ENCODE assay signal across 10 cellular contexts in genomic region chrX:12770440-12770839, GRCh38. TPM values are rescaled to one million over a fixed set of nuclear protein-coding genes. Genes with fewer than 3 reads are reported as not detected.
DNase-seq lines count a peak whose midpoint lies in the region; ATAC-seq and TF ChIP-seq lines count a peak whose summit lies in the region.
"Had no signal": no experiment of that assay in that cellular context is flagged by ENCODE, and none has a peak within 500 bp of the region (broad histone marks: within the 10 kb centered on the region; RNA-seq: fewer than 3 reads in every experiment).

No MANE protein-coding gene starts in this region.

- H3F3A ChIP-seq in smooth muscle cell (ENCODE audit: low read depth) = no peaks in the 10 kb centered on the region

- no peak overlapping the region for H3K9ac ChIP-seq in smooth muscle cell (ENCODE audit: low read depth)

- H3K9me3 ChIP-seq in A673 (ENCODE audit: low read depth, low read length, poor library complexity, severe bottlenecking) (no peaks in the 10 kb centered on the region), esophagus squamous epithelium (no peaks in the 10 kb centered on the region), smooth muscle cell (replicated peaks; ENCODE audit: low read depth) (no peaks in the 10 kb centered on the region)

- no TSS peak for BruUV-seq in A673 (replicated peaks; lab: Mats Ljungman, UMichigan)

- H3K27ac ChIP-seq in A673 (ENCODE audit: low read depth, low read length, poor library complexity, severe bottlenecking) (no peak overlapping the region), esophagus squamous epithelium (no peak overlapping the region), smooth muscle cell (ENCODE audit: low read depth) (no peak overlapping the region)

- H3K27me3 ChIP-seq in A673 (replicated peaks; ENCODE audit: insufficient read depth, low read depth, low read length, poor library complexity) (peaks cover 50% of the 10 kb centered on the region), esophagus squamous epithelium (peaks cover 0 to 28% (median 1%) of the 10 kb centered on the region in 4 donors), smooth muscle cell (ENCODE audit: low read depth) (no peaks in the 10 kb centered on the region)

- ATAC-seq in GM19328 (IDR thresholded peaks at IDR 0.05; ENCODE audit: unreplicated experiment) (no peak), GM18909 (IDR thresholded peaks at IDR 0.05; ENCODE audit: poor library complexity, unreplicated experiment) (no peak)
- ATAC-seq: effector memory CD8-positive, alpha-beta T cell had no signal

- TF ChIP-seq CTCF in A673 (conservative IDR thresholded peaks at IDR 0.05; ENCODE audit: low read depth, low read length) (peak; percentile 73), GM12875 (IDR thresholded peaks at IDR 0.05; ENCODE audit: borderline replicate concordance, insufficient read depth, low read depth, low read length) (peak; percentile 23; the same call in 1 of the 2 replicates), esophagus squamous epithelium (IDR thresholded peaks at IDR 0.05) (peak; percentile 8 to 52 (median 40)), smooth muscle cell (IDR thresholded peaks at IDR 0.05; ENCODE audit: borderline replicate concordance, insufficient read depth, poor library complexity, severe bottlenecking) (peak; percentile 46)

- WGBS in esophagus squamous epithelium, 2 donors = 28 to 43% methylated on average over 4 to 5 of the region's 5 CpGs
- WGBS in smooth muscle cell (ENCODE audit: low lambda C conversion rate) = 77% methylated on average over 5 of the region's 5 CpGs

- H3K4me3 ChIP-seq in A673 (ENCODE audit: low read depth, low read length, poor library complexity, severe bottlenecking) (no peak overlapping the region), GM12875 (ENCODE audit: low read depth, low read length) (no peak overlapping the region), esophagus squamous epithelium (no peak overlapping the region), smooth muscle cell (no peak overlapping the region)

- CTCF ChIA-PET in A673 (lab: Charles Lee) = interaction anchor here (1.6 kb wide), 1 partner anchor 20 kb away, joined by 6 read pairs; the partner anchor contains the start of gene PRPS2

- POLR2A ChIA-PET in A673 (lab: Charles Lee; ENCODE audit: low non-redundant PET) = no interaction called here

- no peak overlapping the region for H3K4me2 ChIP-seq in smooth muscle cell

- no peak overlapping the region for H2AFZ ChIP-seq in smooth muscle cell (ENCODE audit: low read depth)

- H3K36me3 ChIP-seq in A673 (ENCODE audit: insufficient read depth, low read length, poor library complexity, severe bottlenecking) (no peaks in the 10 kb centered on the region), esophagus squamous epithelium (no peaks in the 10 kb centered on the region), smooth muscle cell (ENCODE audit: low read depth) (no peaks in the 10 kb centered on the region)

- TF ChIP-seq POLR2A in esophagus squamous epithelium (IDR thresholded peaks at IDR 0.05) = no peak

- DNase-seq in A673 (ENCODE audit: low spot score) (peak; percentile 43), NOMO-1 treated with dmso at 0.1 percent for 144 hours (lab: John Stamatoyannopoulos, UW; ENCODE audit: unreplicated experiment) (peak; percentile 11), esophagus squamous epithelium (lab: John Stamatoyannopoulos, UW) (no peak), smooth muscle cell (lab: John Stamatoyannopoulos, UW; ENCODE audit: unreplicated experiment) (no peak), posterior vena cava (ENCODE audit: low spot score) (no peak)
- DNase-seq: stimulated activated naive B cell treated with anti-CD40 and anti-IgM and Interleukin-4, amounts not matched to agents 10 μg/mL and 1 μg/mL and 100 μg/mL, for 72 hours had no signal

- H3K4me1 ChIP-seq in A673 (ENCODE audit: insufficient read depth, low read length, poor library complexity, severe bottlenecking) = no peaks in the 10 kb centered on the region
- H3K4me1 ChIP-seq in esophagus squamous epithelium = no peaks in the 10 kb centered on the region
- H3K4me1 ChIP-seq in smooth muscle cell (ENCODE audit: low read depth) = no peaks in the 10 kb centered on the region

- H3K79me2 ChIP-seq in smooth muscle cell (ENCODE audit: low read depth) = no peaks in the 10 kb centered on the region

- H4K20me1 ChIP-seq in smooth muscle cell (ENCODE audit: low read depth) = no peaks in the 10 kb centered on the region

- intact Hi-C loops in A673 (cut with micrococcal nuclease; ENCODE audit: unreplicated experiment) = no loop called here
- intact Hi-C loops in esophagus squamous epithelium (cut with DNase I) = no loop called here
- intact Hi-C loops in posterior vena cava (cut with DNase I) = no loop called here

RNA-seq across cellular contexts. Expression of gene PRPS2, which starts 20.8 kb away (rescaled TPM):
- 38.9 and 41.2 TPM in 2 replicates for total RNA-seq in A673 (2021)
- total RNA-seq in esophagus squamous epithelium = 10 to 100 TPM; 19.4 to 43.2 (median 25.3) TPM
- total RNA-seq in smooth muscle cell = 22.2 and 28.0 TPM in 2 replicates
- polyA plus RNA-seq in smooth muscle cell = 13.4 and 14.5 TPM in 2 replicates
- total RNA-seq in posterior vena cava = 10 to 100 TPM; 15.1 to 15.2 TPM

Comparison
In these comparisons a context has a peak if more than half of its experiments do, and no peak if none do; other contexts are left out.
1. DNase-seq: peak in A673 (single experiment) and NOMO-1 treated with dmso at 0.1 percent for 144 hours (single experiment); none in esophagus squamous epithelium (single experiment), smooth muscle cell (single experiment) and posterior vena cava (single experiment).
2. CTCF ChIP-seq: peak in every context shown above with its lines; median percentile 73 in A673; 46 in smooth muscle cell; 40 in esophagus squamous epithelium; 23 in GM12875.